In genomic region chr4:70714061-70714468, GRCh38 we compare ENCODE assay signal across 12 cellular contexts. TPM values are rescaled to one million over a fixed set of nuclear protein-coding genes. Genes with fewer than 3 reads are reported as not detected.
DNase-seq lines count a peak whose midpoint lies in the region; ATAC-seq, FAIRE-seq and TF ChIP-seq lines count a peak whose summit lies in the region.
"Had no signal": no experiment of that assay in that cellular context is flagged by ENCODE, and none has a peak within 500 bp of the region (broad histone marks: within the 10 kb centered on the region; RNA-seq: fewer than 3 reads in every experiment).

No MANE protein-coding gene starts in this region.

- H3K9ac ChIP-seq in kidney (ENCODE audit: low read length in 2 of 2) (no peak overlapping the region), PC-3 (ENCODE audit: low read length) (no peak overlapping the region)
- H3K9ac ChIP-seq: KMS-11 had no signal

- H3K4me1 ChIP-seq in kidney (ENCODE audit: control insufficient read depth in 1 of 2, insufficient read depth in 1 of 2, low read depth in 1 of 2, low read length in 2 of 2) (peaks cover 14 to 16% of the 10 kb centered on the region in 2 donors), PC-3 (ENCODE audit: insufficient read depth, low read length) (peaks cover 10% of the 10 kb centered on the region)

- H3K4me3 ChIP-seq in GM12865 (ENCODE audit: low read depth, low read length) (peak overlapping the region; percentile 30), kidney (ENCODE audit: low read length in 2 of 2) (peak overlapping the region; percentile 25 to 36), PC-3 (ENCODE audit: low read length) (no peak overlapping the region)

- H3K9me3 ChIP-seq in kidney (ENCODE audit: control insufficient read depth in 1 of 2, low read length in 2 of 2) = no peaks in the 10 kb centered on the region
- H3K9me3 ChIP-seq in PC-3 (ENCODE audit: low read length) = no peaks in the 10 kb centered on the region

- H3K27me3 ChIP-seq in PC-3 (ENCODE audit: low read length) = no peaks in the 10 kb centered on the region

- peak; percentile 30 for ATAC-seq in GM21723 (IDR thresholded peaks at IDR 0.05; ENCODE audit: unreplicated experiment)
- peak; percentile 26 for ATAC-seq in HG03571 (IDR thresholded peaks at IDR 0.05; ENCODE audit: unreplicated experiment)
- ATAC-seq in PC-3 = no peak

- no peak for FAIRE-seq in kidney (lab: Jason Lieb, UNC)
- FAIRE-seq: colon had no signal

- no peak for DNase-seq in GM12865 (ENCODE audit: low read depth)
- no peak for DNase-seq in kidney
- no peak for DNase-seq in MV-4-11 (lab: John Stamatoyannopoulos, UW)
- DNase-seq in PC-3 = no peak
- DNase-seq in GM19238 (ENCODE audit: insufficient read length, low spot score) = no peak
- DNase-seq in NCI-H1105 (lab: John Stamatoyannopoulos, UW) = no peak
- DNase-seq: DND-41; stimulated activated naive CD4-positive, alpha-beta T cell had no signal

- POLR2A ChIA-PET in PC-3 (lab: Charles Lee; ENCODE audit: unreplicated experiment) = no interaction called here

- no peak for TF ChIP-seq CTCF in GM12865 (IDR thresholded peaks at IDR 0.05; ENCODE audit: insufficient read depth, low read depth, low read length, missing control alignments)
- no peak for TF ChIP-seq CTCF in kidney (IDR thresholded peaks at IDR 0.05; ENCODE audit: borderline replicate concordance, extremely low read depth, insufficient read depth)
- no peak for TF ChIP-seq CTCF in PC-3 (conservative IDR thresholded peaks at IDR 0.05; ENCODE audit: low read depth, low read length)

- H2AFZ ChIP-seq in PC-3 (ENCODE audit: low read length) = no peak overlapping the region

- H3K27ac ChIP-seq in kidney (ENCODE audit: low read depth in 2 of 2, low read length in 2 of 2) (peak overlapping the region; percentile 71 to 91), PC-3 (ENCODE audit: low read length) (no peak overlapping the region)
- H3K27ac ChIP-seq: KMS-11 had no signal

- CTCF ChIA-PET in PC-3 (lab: Charles Lee) = no interaction called here

- BruUV-seq in PC-3 (replicated peaks; lab: Mats Ljungman, UMichigan) = no TSS peak

- intact Hi-C loops in kidney (cut with DNase I) = no loop called here
- intact Hi-C loops in PC-3 (cut with micrococcal nuclease) = no loop called here

- no peaks in the 10 kb centered on the region for H4K20me1 ChIP-seq in PC-3 (ENCODE audit: low read length)

- H3F3A ChIP-seq in PC-3 (ENCODE audit: low read length, unreplicated experiment) = no peaks in the 10 kb centered on the region

- H3K4me2 ChIP-seq in PC-3 (ENCODE audit: low read length) = no peak overlapping the region
- H3K4me2 ChIP-seq: KMS-11 had no signal

- peaks cover 81% of the 10 kb centered on the region for H3K79me2 ChIP-seq in PC-3 (ENCODE audit: low read length)

- no peaks in the 10 kb centered on the region for H3K9me2 ChIP-seq in PC-3 (replicated peaks; ENCODE audit: low read length)

- H3K36me3 ChIP-seq in kidney (ENCODE audit: control insufficient read depth in 1 of 2, insufficient read depth in 2 of 2, low read length in 2 of 2) (no peaks in the 10 kb centered on the region), PC-3 (ENCODE audit: low read depth, low read length) (no peaks in the 10 kb centered on the region)

RNA-seq across cellular contexts. Expression of gene RUFY3, which starts 7.7 kb away (rescaled TPM):
- total RNA-seq in kidney (72.5 TPM), PC-3 (2014; rRNA removed) (22.1 and 25.6 TPM in 2 replicates)
- 40.6 TPM for polyA plus RNA-seq in kidney (ENCODE audit: insufficient read depth, low read depth, low replicate concordance)

RNA-seq across cellular contexts. Expression of gene UTP3, which starts 25.7 kb away (rescaled TPM):
- total RNA-seq in kidney = 28.6 TPM
- polyA plus RNA-seq in kidney (ENCODE audit: insufficient read depth, low read depth, low replicate concordance) = 25.8 TPM
- 27.8 and 38.5 TPM in 2 replicates for total RNA-seq in PC-3 (2014; rRNA removed)

RNA-seq across cellular contexts. Expression of gene JCHAIN, which starts 47.8 kb away (rescaled TPM):
- total RNA-seq in kidney (355 TPM), PC-3 (2014; rRNA removed) (not detected in 2 replicates)
- 5.1 TPM for polyA plus RNA-seq in kidney (ENCODE audit: insufficient read depth, low read depth, low replicate concordance)

Comparison
In these comparisons a context has a peak if more than half of its experiments do, and no peak if none do; other contexts are left out.
1. RNA of gene JCHAIN, which starts 47.8 kb away (total RNA-seq): 355 TPM in kidney (single experiment); not detected in PC-3; every median in the first group is over 100 times any median in the second.